Comparison of ENCODE assay signal across 8 cellular contexts in the genomic region with DNA sequence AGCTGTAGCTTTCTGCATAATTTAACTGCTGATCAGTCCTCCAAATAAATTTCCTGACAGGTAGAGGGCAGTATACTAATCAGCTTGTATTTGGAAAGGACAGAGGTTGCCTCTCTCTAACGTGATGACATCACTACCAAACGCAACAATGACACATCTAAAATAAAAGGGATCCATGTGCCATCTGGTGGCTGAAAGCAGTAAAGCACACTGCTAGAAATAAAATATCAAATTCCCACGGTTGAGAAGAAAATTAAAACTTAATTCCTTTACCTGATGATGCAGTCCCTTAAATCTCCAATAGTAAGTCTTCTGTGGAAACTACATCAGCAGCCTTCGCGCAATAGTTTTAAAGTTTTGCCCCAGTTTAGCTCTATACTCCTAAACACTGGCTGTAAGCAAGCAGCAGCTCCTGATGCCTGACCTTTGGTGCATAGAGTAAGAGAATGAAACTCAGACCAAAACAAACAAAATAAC. TPM values are rescaled to one million over a fixed set of nuclear protein-coding genes. Genes with fewer than 3 reads are reported as not detected.
A peak's percentile ranks its signal among the peaks of the same experiment; 100 is the strongest.
DNase-seq lines count a peak whose midpoint lies in the region; ATAC-seq and TF ChIP-seq lines count a peak whose summit lies in the region.

No MANE protein-coding gene starts in this region.

- peak overlapping the region; percentile 89 for H3K27ac Mint-ChIP-seq in chondrocyte (ENCODE audit: unreplicated experiment)

- H3K4me1 Mint-ChIP-seq in chondrocyte (ENCODE audit: low read depth): peaks cover 27% of the 10 kb centered on the region

- peak in 11 of 14 donors; percentile 10 to 66 (median 33) for DNase-seq in C1 segment of cervical spinal cord (lab: John Stamatoyannopoulos, UW)
- DNase-seq in GM19240 (ENCODE audit: insufficient read length, low spot score): peak; percentile 25
- DNase-seq in NCI-H345 (lab: John Stamatoyannopoulos, UW): peak; percentile 91
- peak; percentile 59 for DNase-seq in activated CD4-positive, CD25-positive, alpha-beta regulatory T cell treated with anti-CD3 and anti-CD28 coated beads, Interleukin-2, amount 50 U/mL, for 16 hours (ENCODE audit: low read depth, low spot score)
- no peak for DNase-seq in chondrocyte (ENCODE audit: low spot score)
- DNase-seq in left lobe of liver (ENCODE audit: low spot score): peak; percentile 53
- peak; percentile 47 for DNase-seq in stimulated activated CD4-positive, alpha-beta T cell treated with anti-CD3 and anti-CD28 coated beads, Interleukin-4, amount 100 ng/mL, for 1 hour

- peaks cover 3% of the 10 kb centered on the region for H3K9me3 Mint-ChIP-seq in chondrocyte (ENCODE audit: low read depth)

- peak; percentile 99 for TF ChIP-seq CTCF in chondrocyte (IDR thresholded peaks at IDR 0.05)

- H3K36me3 Mint-ChIP-seq in chondrocyte (ENCODE audit: low read depth): no peaks in the 10 kb centered on the region

- ATAC-seq in HG03432 (IDR thresholded peaks at IDR 0.05; ENCODE audit: unreplicated experiment) (peak; percentile 95), left lobe of liver (peak; percentile 81)

- no peak overlapping the region for H3K4me3 Mint-ChIP-seq in chondrocyte (ENCODE audit: unreplicated experiment)

- no peaks in the 10 kb centered on the region for H3K27me3 Mint-ChIP-seq in chondrocyte (ENCODE audit: low read depth)

RNA-seq across cellular contexts. Expression of a gene that starts 54.5 kb away (rescaled TPM):
- total RNA-seq in chondrocyte: 44.1 to 56.2 TPM (median 44.9 TPM) in 3 replicates
- 120 TPM for total RNA-seq in left lobe of liver
